In the genomic region with DNA sequence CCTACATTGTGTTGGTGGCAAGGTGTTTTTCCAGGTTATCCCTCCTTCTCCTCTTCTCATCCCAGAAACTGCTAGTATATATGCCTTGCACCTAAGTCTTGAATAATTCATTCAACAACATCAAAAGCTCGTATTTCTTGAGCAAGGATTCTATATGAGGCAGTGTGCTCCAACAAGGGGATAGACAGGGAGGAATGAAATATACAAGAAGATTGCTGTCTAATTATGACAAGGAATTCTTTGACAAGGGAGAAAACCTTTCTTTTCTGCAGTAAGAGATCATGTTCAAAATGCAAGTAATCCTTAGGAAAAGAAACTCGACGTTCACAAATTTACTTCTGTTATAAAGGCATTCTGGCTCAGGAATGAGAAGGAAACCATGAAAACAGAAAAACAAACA, we compare ENCODE assay signal across 8 cellular contexts.
"Had no signal": no experiment of that assay in that cellular context is flagged by ENCODE, and none has a peak within 500 bp of the region (broad histone marks: within the 10 kb centered on the region; RNA-seq: fewer than 3 reads in every experiment).

No MANE protein-coding gene starts in this region.

- H3K4me3 ChIP-seq: GM12878 had no signal

- DNase-seq: GDM1, GF-D8 had no signal

- ATAC-seq: GM12878 had no signal

- FAIRE-seq: G401.6, GM12878, GM12891, GM12892, GM18507, GM19239 had no signal
